ENCODE assay signal across 12 cellular contexts in the genomic region with DNA sequence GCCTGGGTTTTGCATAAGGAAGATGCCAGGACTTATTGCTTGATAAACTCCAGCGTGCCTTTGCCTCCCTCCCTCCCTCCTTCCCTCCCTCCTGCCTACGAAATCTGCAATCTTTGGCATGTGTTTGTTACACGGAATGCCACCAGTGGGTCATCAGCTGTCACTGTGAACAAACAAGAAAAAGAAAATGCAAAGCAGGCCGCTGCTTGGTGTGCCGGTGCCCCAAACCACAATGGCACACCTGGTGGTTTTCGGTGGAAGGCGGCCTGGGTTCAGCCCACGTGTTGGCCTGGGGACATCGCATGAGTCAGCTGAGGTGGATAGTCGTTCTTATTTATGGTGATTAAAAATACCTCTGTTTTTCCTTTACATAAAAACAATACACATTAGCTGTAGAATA. TPM values are rescaled to one million over a fixed set of nuclear protein-coding genes. Genes with fewer than 3 reads are reported as not detected.
DNase-seq lines count a peak whose midpoint lies in the region; ATAC-seq, FAIRE-seq and TF ChIP-seq lines count a peak whose summit lies in the region.
"Had no signal": no experiment of that assay in that cellular context is flagged by ENCODE, and none has a peak within 500 bp of the region (broad histone marks: within the 10 kb centered on the region; RNA-seq: fewer than 3 reads in every experiment).

No MANE protein-coding gene starts in this region.

- intact Hi-C loops in kidney (cut with DNase I), result no loop called here

- peak; percentile 40 for ATAC-seq in GM21717 (IDR thresholded peaks at IDR 0.05; ENCODE audit: unreplicated experiment)
- ATAC-seq: SK-N-SH treated with all-trans-retinoic acid at 6 μM for 48 hours had no signal

- H3K4me1 ChIP-seq in kidney (ENCODE audit: control insufficient read depth in 1 of 2, insufficient read depth in 1 of 2, low read depth in 1 of 2, low read length in 2 of 2), result peaks cover 0 to 2% of the 10 kb centered on the region in 2 donors

- H3K4me3 Mint-ChIP-seq in nephron progenitor cell, result no peak overlapping the region

- TF ChIP-seq CTCF in GM13977 (IDR thresholded peaks at IDR 0.05; ENCODE audit: extremely low read depth, insufficient read depth, missing control alignments) (no peak), kidney (IDR thresholded peaks at IDR 0.05; ENCODE audit: borderline replicate concordance, extremely low read depth, insufficient read depth) (no peak), brain microvascular endothelial cell (IDR thresholded peaks at IDR 0.05; ENCODE audit: low read depth, low read length, missing control alignments) (no peak), nephron progenitor cell (IDR thresholded peaks at IDR 0.05) (no peak)

- H3K27me3 Mint-ChIP-seq in nephron progenitor cell (ENCODE audit: low read depth, poor library complexity), result peaks cover 15% of the 10 kb centered on the region

- no peaks in the 10 kb centered on the region for H3K36me3 Mint-ChIP-seq in nephron progenitor cell (ENCODE audit: low read depth)

- H3K4me3 ChIP-seq in kidney (ENCODE audit: low read length in 2 of 2) (no peak overlapping the region), brain microvascular endothelial cell (ENCODE audit: low read depth, low read length) (no peak overlapping the region)

- in situ Hi-C loops in GM13977 (cut with MboI; ENCODE audit: low pct_unique_long_range_greater_than_20kb, low sequenced_read_pairs, unreplicated experiment) (loop anchor here (5.0 to 25.0 kb wide), 2 partner anchors 189 to 384 kb away; no protein-coding TSS in a partner anchor), brain microvascular endothelial cell (cut with HindIII; ENCODE audit: low pct_ligation_motif_present, low sequenced_read_pairs) (no loop called here)

- peaks cover 13% of the 10 kb centered on the region for H3K4me1 Mint-ChIP-seq in nephron progenitor cell

- peaks cover 3% of the 10 kb centered on the region for H3K27me3 ChIP-seq in brain microvascular endothelial cell (replicated peaks)

- H3K27ac ChIP-seq in kidney (ENCODE audit: low read depth in 2 of 2, low read length in 2 of 2) (no peak overlapping the region), brain microvascular endothelial cell (no peak overlapping the region)

- FAIRE-seq in kidney (lab: Jason Lieb, UNC) (no peak), RCC 7860 (lab: Jason Lieb, UNC) (no peak)

- H3K9me3 Mint-ChIP-seq in nephron progenitor cell, result no peaks in the 10 kb centered on the region
- H3K9me3 Mint-ChIP-seq: activated T-helper 2 cell treated with anti-CD3 and anti-CD28 coated beads, Interferon-gamma antibody, Interleukin-2, Interleukin-4, amounts not matched to agents 10 μg/mL and 5 μg/mL and 100 μg/mL, durations not matched to agents 14 hours and 24 hours and 36 hours had no signal

- no peaks in the 10 kb centered on the region for H3K36me3 ChIP-seq in kidney (ENCODE audit: control insufficient read depth in 1 of 2, insufficient read depth in 2 of 2, low read length in 2 of 2)
- no peaks in the 10 kb centered on the region for H3K36me3 ChIP-seq in brain microvascular endothelial cell (replicated peaks)

- H3K9me3 ChIP-seq in kidney (ENCODE audit: control insufficient read depth in 1 of 2, low read length in 2 of 2), result no peaks in the 10 kb centered on the region

- DNase-seq in GM13977 (ENCODE audit: low spot score) (peak; percentile 60), NCI-H526 (lab: John Stamatoyannopoulos, UW) (peak; percentile 67 to 83), kidney (peak; percentile 65), RCC 7860 (ENCODE audit: low spot score) (no peak), brain microvascular endothelial cell (no peak), nephron progenitor cell (no peak), GOT3 (lab: John Stamatoyannopoulos, UW) (no peak)
- DNase-seq: DND-41; effector CD8-positive, alpha-beta T cell had no signal

- H3K9ac ChIP-seq in kidney (ENCODE audit: low read length in 2 of 2), result no peak overlapping the region

- no peak overlapping the region for H3K27ac Mint-ChIP-seq in nephron progenitor cell
- H3K27ac Mint-ChIP-seq: activated T-helper 2 cell treated with anti-CD3 and anti-CD28 coated beads, Interferon-gamma antibody, Interleukin-2, Interleukin-4, amounts not matched to agents 10 μg/mL and 5 μg/mL and 100 μg/mL, durations not matched to agents 14 hours and 24 hours and 36 hours had no signal

RNA-seq across cellular contexts. Expression of a gene that starts 16.3 kb away (rescaled TPM):
- total RNA-seq in kidney, result 4.8 TPM
- 1.6 TPM for polyA plus RNA-seq in kidney (ENCODE audit: insufficient read depth, low read depth, low replicate concordance)

Comparison
In these comparisons a context has a peak if more than half of its experiments do, and no peak if none do; other contexts are left out.
1. DNase-seq: peak in GM13977 (single experiment), NCI-H526 (2 of 2) and kidney (single experiment); none in RCC 7860 (single experiment), brain microvascular endothelial cell (single experiment), nephron progenitor cell (single experiment) and GOT3 (single experiment).